In genomic region chr19:35030257-35031071, GRCh38 we compare ENCODE assay signal across 8 cellular contexts. TPM values are rescaled to one million over a fixed set of nuclear protein-coding genes. Genes with fewer than 3 reads are reported as not detected.
DNase-seq lines count a peak whose midpoint lies in the region; ATAC-seq and TF ChIP-seq lines count a peak whose summit lies in the region.

Gene SCN1B, plus strand, starts transcription at chr19:35030470. Its CDS starts 351 bp downstream, at chr19:35030821.

- H3K27me3 ChIP-seq in iPS DF 6.9 (ENCODE audit: control insufficient read depth, insufficient read depth, low read length) (peaks cover 12% of the 10 kb centered on the region; the same call in 1 of the 2 replicates), skeletal muscle satellite cell (ENCODE audit: control insufficient read depth, insufficient read depth, low read length) (no peaks in the 10 kb centered on the region)

- DNase-seq in AG20443 (ENCODE audit: low spot score) (peak; percentile 95), HEK293T (ENCODE audit: extremely low spot score) (peak; percentile 75), T-helper 9 cell (peak; percentile 51), astrocyte of the hippocampus (ENCODE audit: low read depth, low spot score) (peak; percentile 93), iPS DF 6.9 (ENCODE audit: low read depth, low spot score) (no peak)

- no peak within 1 kb of the TSS for H3K27ac ChIP-seq in iPS DF 6.9 (ENCODE audit: low read length)

- CTCF ChIA-PET in HEK293T (lab: Yijun Ruan, JAX) = no interaction called here

- H3K9ac ChIP-seq in skeletal muscle satellite cell (ENCODE audit: low read depth, low read length) = peak within 1 kb of the TSS; percentile 47

- WGBS in iPS DF 6.9 (ENCODE audit: insufficient coverage, insufficient read length) = no CpG with 5 or more reads among the region's 118 CpGs

- ATAC-seq in HG03520 (IDR thresholded peaks at IDR 0.05; ENCODE audit: unreplicated experiment) = no peak
- no peak for ATAC-seq in GM18870 (IDR thresholded peaks at IDR 0.05; ENCODE audit: unreplicated experiment)

- H3K4me1 ChIP-seq in iPS DF 6.9 (ENCODE audit: control insufficient read depth, insufficient read depth, low read length) (no peaks in the 10 kb centered on the region), skeletal muscle satellite cell (ENCODE audit: control insufficient read depth, insufficient read depth, low read length) (peaks cover 5% of the 10 kb centered on the region)

- POLR2A ChIA-PET in HEK293T (lab: Yijun Ruan, JAX) = no interaction called here

- H3K4me2 ChIP-seq in skeletal muscle satellite cell (ENCODE audit: low read length) = peak within 1 kb of the TSS; percentile 79

- H3K36me3 ChIP-seq in iPS DF 6.9 (ENCODE audit: control insufficient read depth, insufficient read depth, low read length) = peaks cover 13% of the 10 kb centered on the region
- peaks cover 25% of the 10 kb centered on the region for H3K36me3 ChIP-seq in skeletal muscle satellite cell (ENCODE audit: insufficient read depth, low read length)

- no peaks in the 10 kb centered on the region for H3K9me3 ChIP-seq in iPS DF 6.9 (ENCODE audit: control insufficient read depth, insufficient read depth, low read length)
- no peaks in the 10 kb centered on the region for H3K9me3 ChIP-seq in skeletal muscle satellite cell (replicated peaks; ENCODE audit: low read length)

- H3K4me3 ChIP-seq in iPS DF 6.9 (ENCODE audit: low read length) = peak within 1 kb of the TSS; percentile 71; the same call in 1 of the 2 replicates
- peak within 1 kb of the TSS; percentile 69 for H3K4me3 ChIP-seq in skeletal muscle satellite cell (ENCODE audit: low read length)

TF ChIP-seq in HEK293T, 16 proteins besides CTCF, POLR2A, EP300 and RAD21:
- TF ChIP-seq FOXM1 (IDR thresholded peaks at IDR 0.05; ENCODE audit: borderline replicate concordance) (peak; percentile 87), ELF4 (IDR thresholded peaks at IDR 0.05) (no peak)
TF ChIP-seq in HEK293T: peak in this region for 1.

RNA-seq across cellular contexts. Expression of gene SCN1B, which starts in this region (rescaled TPM):
- total RNA-seq in skeletal muscle satellite cell (2012; rRNA removed) = 0.76 and 0.87 TPM in 2 replicates
